In the genomic region with DNA sequence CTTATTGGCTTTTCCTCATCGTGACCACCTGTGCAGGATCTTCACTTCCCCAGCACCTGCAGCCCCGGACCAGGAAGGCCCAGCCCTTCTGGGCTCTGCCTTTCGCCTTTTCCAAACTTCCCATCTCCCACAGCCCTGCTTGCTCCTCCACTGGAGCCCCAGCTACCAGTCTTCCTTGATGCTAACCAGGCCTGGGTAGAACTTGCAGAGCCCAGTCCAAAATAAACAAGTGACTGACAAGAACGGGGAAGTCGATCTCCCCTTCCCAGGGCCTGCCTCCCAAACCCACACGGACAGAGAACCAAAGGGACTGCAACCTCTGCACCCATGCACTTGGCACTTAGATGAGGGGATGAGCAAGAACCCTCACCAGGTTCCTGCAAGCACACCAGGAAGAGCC, we compare ENCODE assay signal across 23 cellular contexts.
"Had no signal": no experiment of that assay in that cellular context is flagged by ENCODE, and none has a peak within 500 bp of the region (broad histone marks: within the 10 kb centered on the region; RNA-seq: fewer than 3 reads in every experiment).

No MANE protein-coding gene starts in this region.

- H3K4me1 ChIP-seq: adrenal gland, SJCRH30 had no signal

- H3K27me3 Mint-ChIP-seq: activated CD8-positive, alpha-beta T cell treated with anti-CD3 and anti-CD28 coated beads for 36 hours had no signal

- ATAC-seq: activated CD8-positive, alpha-beta T cell treated with anti-CD3 and anti-CD28 coated beads for 36 hours; activated T-cell treated with anti-CD3 and anti-CD28 coated beads, Interleukin-2, amount 50 U/mL, for 72 hours; Panc1; Right ventricle myocardium inferior; T-helper 17 cell had no signal

- H3K9me3 ChIP-seq: adrenal gland, SJCRH30 had no signal

- H3K4me3 ChIP-seq: adrenal gland, SJCRH30 had no signal

- H3K4me1 Mint-ChIP-seq: activated naive CD8-positive, alpha-beta T cell treated with anti-CD3 and anti-CD28 coated beads, Interleukin-2, amount 10 ng/mL, durations not matched to agents 7 days and 5 days had no signal

- H3K36me3 Mint-ChIP-seq: activated naive CD8-positive, alpha-beta T cell treated with anti-CD3 and anti-CD28 coated beads, Interleukin-2, amount 10 ng/mL, durations not matched to agents 7 days and 5 days had no signal

- H3K36me3 ChIP-seq: adrenal gland, SJCRH30 had no signal

- DNase-seq: activated CD4-positive, alpha-beta T cell treated with anti-CD3 and anti-CD28 coated beads for 4 hours; activated CD8-positive, alpha-beta memory T cell treated with anti-CD3 and anti-CD28 coated beads, Interleukin-2, amount 50 U/mL, for 4 hours; activated CD8-positive, alpha-beta T cell treated with anti-CD3 and anti-CD28 coated beads for 36 hours; activated naive CD4-positive, alpha-beta T cell treated with anti-CD3 and anti-CD28 coated beads, Interleukin-2, amount 50 U/mL, for 16 hours; activated naive CD8-positive, alpha-beta T cell treated with anti-CD3 and anti-CD28 coated beads, Interleukin-2, amount 10 ng/mL, durations not matched to agents 7 days and 5 days; activated T-cell treated with anti-CD3 and anti-CD28 coated beads, Interleukin-2, amount 50 U/mL, for 72 hours; adrenal gland; anterior cingulate cortex; MM.1S; NCI-H1105; NCI-H1436; NCI-H1694 treated with DMSO at 0.1 percent for 48 hours; NCI-H2029 treated with DMSO at 0.1 percent for 48 hours; NCI-H510A treated with DMSO at 0.1 percent for 48 hours; NK-92 treated with Interleukin-12 subunit alpha and Interleukin-12 subunit beta, amount 100 ng/mL, for 24 hours; OCI-M1; RPMI8226; SJCRH30; T-helper 17 cell; T1000 had no signal

- H3K27me3 ChIP-seq: adrenal gland had no signal

- H3K27ac Mint-ChIP-seq: activated CD8-positive, alpha-beta T cell treated with anti-CD3 and anti-CD28 coated beads for 36 hours; activated naive CD8-positive, alpha-beta T cell treated with anti-CD3 and anti-CD28 coated beads, Interleukin-2, amount 10 ng/mL, durations not matched to agents 7 days and 5 days; activated T-cell treated with anti-CD3 and anti-CD28 coated beads, Interleukin-2, amount 50 U/mL, for 72 hours; T-helper 17 cell had no signal

- H3K27ac ChIP-seq: adrenal gland, SJCRH30, VCaP had no signal

- H3K4me3 Mint-ChIP-seq: activated CD8-positive, alpha-beta T cell treated with anti-CD3 and anti-CD28 coated beads for 36 hours; activated naive CD8-positive, alpha-beta T cell treated with anti-CD3 and anti-CD28 coated beads, Interleukin-2, amount 10 ng/mL, durations not matched to agents 7 days and 5 days; activated T-cell treated with anti-CD3 and anti-CD28 coated beads, Interleukin-2, amount 50 U/mL, for 72 hours; T-helper 17 cell had no signal

- H3K9me3 Mint-ChIP-seq: activated CD8-positive, alpha-beta T cell treated with anti-CD3 and anti-CD28 coated beads for 36 hours; activated naive CD8-positive, alpha-beta T cell treated with anti-CD3 and anti-CD28 coated beads, Interleukin-2, amount 10 ng/mL, durations not matched to agents 7 days and 5 days; activated T-cell treated with anti-CD3 and anti-CD28 coated beads, Interleukin-2, amount 50 U/mL, for 72 hours had no signal
